In the genomic region with DNA sequence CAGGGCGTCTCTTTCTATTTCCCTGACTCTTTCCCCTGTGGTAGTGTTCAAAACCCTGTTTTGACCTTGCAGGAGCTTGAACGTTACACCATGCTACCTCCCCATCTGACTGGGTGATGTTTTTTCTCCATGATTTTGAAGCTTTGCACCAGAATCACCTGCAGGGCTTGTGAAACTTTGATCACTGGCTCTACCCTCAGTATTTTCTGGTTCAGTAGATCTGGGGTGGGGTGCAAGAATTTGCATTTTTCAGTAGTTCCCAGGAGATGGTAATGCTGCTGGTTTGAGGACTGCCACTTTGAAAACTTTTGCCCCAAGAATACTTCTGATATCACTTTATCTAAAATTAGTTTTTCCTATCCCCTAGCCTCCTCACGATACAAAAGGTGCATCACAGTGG, we compare ENCODE assay signal across 3 cellular contexts.
TF ChIP-seq lines count a peak whose summit lies in the region.

No MANE protein-coding gene starts in this region.

TF ChIP-seq in A549, 52 proteins besides CTCF, POLR2A, EP300 and RAD21 (continues in another document):
- TF ChIP-seq HOXA7 (CRISPR knock-in tag; IDR thresholded peaks at IDR 0.05) (no peak), NFE2L2 (conservative IDR thresholded peaks at IDR 0.05; ENCODE audit: low read length) (no peak), ZNF302 (CRISPR knock-in tag; IDR thresholded peaks at IDR 0.05) (no peak), RARB (CRISPR knock-in tag; IDR thresholded peaks at IDR 0.05) (no peak), CHD4 (IDR thresholded peaks at IDR 0.05; ENCODE audit: borderline replicate concordance) (no peak), KDM1A (IDR thresholded peaks at IDR 0.05; ENCODE audit: low read depth) (no peak), NR3C1 (IDR thresholded peaks at IDR 0.05) (no peak), FOSL2 (IDR thresholded peaks at IDR 0.05) (no peak), FOSL2 (CRISPR knock-in tag; IDR thresholded peaks at IDR 0.05) (no peak), KDM5A (IDR thresholded peaks at IDR 0.05) (no peak), ZFP36 (IDR thresholded peaks at IDR 0.05; ENCODE audit: borderline replicate concordance, partially characterized antibody) (no peak)
- TF ChIP-seq, protein P1, sequence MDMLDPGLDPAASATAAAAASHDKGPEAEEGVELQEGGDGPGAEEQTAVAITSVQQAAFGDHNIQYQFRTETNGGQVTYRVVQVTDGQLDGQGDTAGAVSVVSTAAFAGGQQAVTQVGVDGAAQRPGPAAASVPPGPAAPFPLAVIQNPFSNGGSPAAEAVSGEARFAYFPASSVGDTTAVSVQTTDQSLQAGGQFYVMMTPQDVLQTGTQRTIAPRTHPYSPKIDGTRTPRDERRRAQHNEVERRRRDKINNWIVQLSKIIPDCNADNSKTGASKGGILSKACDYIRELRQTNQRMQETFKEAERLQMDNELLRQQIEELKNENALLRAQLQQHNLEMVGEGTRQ (IDR thresholded peaks at IDR 0.05), result no peak
- TF ChIP-seq, protein P2, sequence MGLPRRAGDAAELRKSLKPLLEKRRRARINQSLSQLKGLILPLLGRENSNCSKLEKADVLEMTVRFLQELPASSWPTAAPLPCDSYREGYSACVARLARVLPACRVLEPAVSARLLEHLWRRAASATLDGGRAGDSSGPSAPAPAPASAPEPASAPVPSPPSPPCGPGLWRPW (IDR thresholded peaks at IDR 0.05), result no peak
- TF ChIP-seq, protein P3, sequence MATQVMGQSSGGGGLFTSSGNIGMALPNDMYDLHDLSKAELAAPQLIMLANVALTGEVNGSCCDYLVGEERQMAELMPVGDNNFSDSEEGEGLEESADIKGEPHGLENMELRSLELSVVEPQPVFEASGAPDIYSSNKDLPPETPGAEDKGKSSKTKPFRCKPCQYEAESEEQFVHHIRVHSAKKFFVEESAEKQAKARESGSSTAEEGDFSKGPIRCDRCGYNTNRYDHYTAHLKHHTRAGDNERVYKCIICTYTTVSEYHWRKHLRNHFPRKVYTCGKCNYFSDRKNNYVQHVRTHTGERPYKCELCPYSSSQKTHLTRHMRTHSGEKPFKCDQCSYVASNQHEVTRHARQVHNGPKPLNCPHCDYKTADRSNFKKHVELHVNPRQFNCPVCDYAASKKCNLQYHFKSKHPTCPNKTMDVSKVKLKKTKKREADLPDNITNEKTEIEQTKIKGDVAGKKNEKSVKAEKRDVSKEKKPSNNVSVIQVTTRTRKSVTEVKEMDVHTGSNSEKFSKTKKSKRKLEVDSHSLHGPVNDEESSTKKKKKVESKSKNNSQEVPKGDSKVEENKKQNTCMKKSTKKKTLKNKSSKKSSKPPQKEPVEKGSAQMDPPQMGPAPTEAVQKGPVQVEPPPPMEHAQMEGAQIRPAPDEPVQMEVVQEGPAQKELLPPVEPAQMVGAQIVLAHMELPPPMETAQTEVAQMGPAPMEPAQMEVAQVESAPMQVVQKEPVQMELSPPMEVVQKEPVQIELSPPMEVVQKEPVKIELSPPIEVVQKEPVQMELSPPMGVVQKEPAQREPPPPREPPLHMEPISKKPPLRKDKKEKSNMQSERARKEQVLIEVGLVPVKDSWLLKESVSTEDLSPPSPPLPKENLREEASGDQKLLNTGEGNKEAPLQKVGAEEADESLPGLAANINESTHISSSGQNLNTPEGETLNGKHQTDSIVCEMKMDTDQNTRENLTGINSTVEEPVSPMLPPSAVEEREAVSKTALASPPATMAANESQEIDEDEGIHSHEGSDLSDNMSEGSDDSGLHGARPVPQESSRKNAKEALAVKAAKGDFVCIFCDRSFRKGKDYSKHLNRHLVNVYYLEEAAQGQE (IDR thresholded peaks at IDR 0.05), result no peak
- TF ChIP-seq, protein P4, sequence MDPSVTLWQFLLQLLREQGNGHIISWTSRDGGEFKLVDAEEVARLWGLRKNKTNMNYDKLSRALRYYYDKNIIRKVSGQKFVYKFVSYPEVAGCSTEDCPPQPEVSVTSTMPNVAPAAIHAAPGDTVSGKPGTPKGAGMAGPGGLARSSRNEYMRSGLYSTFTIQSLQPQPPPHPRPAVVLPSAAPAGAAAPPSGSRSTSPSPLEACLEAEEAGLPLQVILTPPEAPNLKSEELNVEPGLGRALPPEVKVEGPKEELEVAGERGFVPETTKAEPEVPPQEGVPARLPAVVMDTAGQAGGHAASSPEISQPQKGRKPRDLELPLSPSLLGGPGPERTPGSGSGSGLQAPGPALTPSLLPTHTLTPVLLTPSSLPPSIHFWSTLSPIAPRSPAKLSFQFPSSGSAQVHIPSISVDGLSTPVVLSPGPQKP (IDR thresholded peaks at IDR 0.05; ENCODE audit: low read depth, low read length), result no peak
- TF ChIP-seq, protein P5, sequence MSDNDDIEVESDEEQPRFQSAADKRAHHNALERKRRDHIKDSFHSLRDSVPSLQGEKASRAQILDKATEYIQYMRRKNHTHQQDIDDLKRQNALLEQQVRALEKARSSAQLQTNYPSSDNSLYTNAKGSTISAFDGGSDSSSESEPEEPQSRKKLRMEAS (IDR thresholded peaks at IDR 0.05), result no peak

TF ChIP-seq in GM12878, 131 proteins besides CTCF, POLR2A, EP300 and RAD21 (continues in another document):
- TF ChIP-seq BCL11A (IDR thresholded peaks at IDR 0.05; ENCODE audit: low read depth, low read length) (no peak), NBN (IDR thresholded peaks at IDR 0.05) (no peak), HDGF (IDR thresholded peaks at IDR 0.05) (no peak), SMAD5 (IDR thresholded peaks at IDR 0.05; ENCODE audit: low read depth) (no peak), BHLHE40 (IDR thresholded peaks at IDR 0.05; ENCODE audit: borderline replicate concordance in 1 of 2, low read depth in 2 of 2, low read length in 1 of 2) (no peak), HDAC6 (IDR thresholded peaks at IDR 0.05; ENCODE audit: unreplicated experiment) (no peak), MYC (IDR thresholded peaks at IDR 0.05; ENCODE audit: insufficient read depth, insufficient read length, insufficient replicate concordance, low read length, severe bottlenecking) (no peak), ESRRA (IDR thresholded peaks at IDR 0.05; ENCODE audit: low read length) (no peak), CREM (IDR thresholded peaks at IDR 0.05; ENCODE audit: low read depth) (no peak), TBL1XR1 (IDR thresholded peaks at IDR 0.05; ENCODE audit: low read depth, low read length) (no peak)
- TF ChIP-seq, protein P6, sequence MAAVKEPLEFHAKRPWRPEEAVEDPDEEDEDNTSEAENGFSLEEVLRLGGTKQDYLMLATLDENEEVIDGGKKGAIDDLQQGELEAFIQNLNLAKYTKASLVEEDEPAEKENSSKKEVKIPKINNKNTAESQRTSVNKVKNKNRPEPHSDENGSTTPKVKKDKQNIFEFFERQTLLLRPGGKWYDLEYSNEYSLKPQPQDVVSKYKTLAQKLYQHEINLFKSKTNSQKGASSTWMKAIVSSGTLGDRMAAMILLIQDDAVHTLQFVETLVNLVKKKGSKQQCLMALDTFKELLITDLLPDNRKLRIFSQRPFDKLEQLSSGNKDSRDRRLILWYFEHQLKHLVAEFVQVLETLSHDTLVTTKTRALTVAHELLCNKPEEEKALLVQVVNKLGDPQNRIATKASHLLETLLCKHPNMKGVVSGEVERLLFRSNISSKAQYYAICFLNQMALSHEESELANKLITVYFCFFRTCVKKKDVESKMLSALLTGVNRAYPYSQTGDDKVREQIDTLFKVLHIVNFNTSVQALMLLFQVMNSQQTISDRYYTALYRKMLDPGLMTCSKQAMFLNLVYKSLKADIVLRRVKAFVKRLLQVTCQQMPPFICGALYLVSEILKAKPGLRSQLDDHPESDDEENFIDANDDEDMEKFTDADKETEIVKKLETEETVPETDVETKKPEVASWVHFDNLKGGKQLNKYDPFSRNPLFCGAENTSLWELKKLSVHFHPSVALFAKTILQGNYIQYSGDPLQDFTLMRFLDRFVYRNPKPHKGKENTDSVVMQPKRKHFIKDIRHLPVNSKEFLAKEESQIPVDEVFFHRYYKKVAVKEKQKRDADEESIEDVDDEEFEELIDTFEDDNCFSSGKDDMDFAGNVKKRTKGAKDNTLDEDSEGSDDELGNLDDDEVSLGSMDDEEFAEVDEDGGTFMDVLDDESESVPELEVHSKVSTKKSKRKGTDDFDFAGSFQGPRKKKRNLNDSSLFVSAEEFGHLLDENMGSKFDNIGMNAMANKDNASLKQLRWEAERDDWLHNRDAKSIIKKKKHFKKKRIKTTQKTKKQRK (IDR thresholded peaks at IDR 0.05; ENCODE audit: low read depth, low read length), result no peak
- TF ChIP-seq, protein P7, sequence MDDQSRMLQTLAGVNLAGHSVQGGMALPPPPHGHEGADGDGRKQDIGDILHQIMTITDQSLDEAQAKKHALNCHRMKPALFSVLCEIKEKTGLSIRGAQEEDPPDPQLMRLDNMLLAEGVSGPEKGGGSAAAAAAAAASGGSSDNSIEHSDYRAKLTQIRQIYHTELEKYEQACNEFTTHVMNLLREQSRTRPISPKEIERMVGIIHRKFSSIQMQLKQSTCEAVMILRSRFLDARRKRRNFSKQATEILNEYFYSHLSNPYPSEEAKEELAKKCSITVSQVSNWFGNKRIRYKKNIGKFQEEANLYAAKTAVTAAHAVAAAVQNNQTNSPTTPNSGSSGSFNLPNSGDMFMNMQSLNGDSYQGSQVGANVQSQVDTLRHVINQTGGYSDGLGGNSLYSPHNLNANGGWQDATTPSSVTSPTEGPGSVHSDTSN (IDR thresholded peaks at IDR 0.05; ENCODE audit: insufficient replicate concordance, low read depth, low read length), result no peak

TF ChIP-seq in HepG2, 621 proteins besides CTCF, POLR2A, EP300 and RAD21:
- TF ChIP-seq, protein P8, sequence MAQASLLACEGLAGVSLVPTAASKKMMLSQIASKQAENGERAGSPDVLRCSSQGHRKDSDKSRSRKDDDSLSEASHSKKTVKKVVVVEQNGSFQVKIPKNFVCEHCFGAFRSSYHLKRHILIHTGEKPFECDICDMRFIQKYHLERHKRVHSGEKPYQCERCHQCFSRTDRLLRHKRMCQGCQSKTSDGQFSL (CRISPR knock-in tag; IDR thresholded peaks at IDR 0.05), result no peak
- TF ChIP-seq ZNF549 (CRISPR knock-in tag; IDR thresholded peaks at IDR 0.05) (no peak), ZNF781 (CRISPR knock-in tag; IDR thresholded peaks at IDR 0.05; ENCODE audit: borderline replicate concordance, not compliant biosample characterization) (no peak), PHF21A (CRISPR knock-in tag; IDR thresholded peaks at IDR 0.05) (no peak), TOPORS (CRISPR knock-in tag; IDR thresholded peaks at IDR 0.05) (no peak), ZNF788 (CRISPR knock-in tag; IDR thresholded peaks at IDR 0.05; ENCODE audit: borderline replicate concordance) (no peak), ZNF253 (CRISPR knock-in tag; IDR thresholded peaks at IDR 0.05; ENCODE audit: borderline replicate concordance) (no peak)
- TF ChIP-seq, protein P9, sequence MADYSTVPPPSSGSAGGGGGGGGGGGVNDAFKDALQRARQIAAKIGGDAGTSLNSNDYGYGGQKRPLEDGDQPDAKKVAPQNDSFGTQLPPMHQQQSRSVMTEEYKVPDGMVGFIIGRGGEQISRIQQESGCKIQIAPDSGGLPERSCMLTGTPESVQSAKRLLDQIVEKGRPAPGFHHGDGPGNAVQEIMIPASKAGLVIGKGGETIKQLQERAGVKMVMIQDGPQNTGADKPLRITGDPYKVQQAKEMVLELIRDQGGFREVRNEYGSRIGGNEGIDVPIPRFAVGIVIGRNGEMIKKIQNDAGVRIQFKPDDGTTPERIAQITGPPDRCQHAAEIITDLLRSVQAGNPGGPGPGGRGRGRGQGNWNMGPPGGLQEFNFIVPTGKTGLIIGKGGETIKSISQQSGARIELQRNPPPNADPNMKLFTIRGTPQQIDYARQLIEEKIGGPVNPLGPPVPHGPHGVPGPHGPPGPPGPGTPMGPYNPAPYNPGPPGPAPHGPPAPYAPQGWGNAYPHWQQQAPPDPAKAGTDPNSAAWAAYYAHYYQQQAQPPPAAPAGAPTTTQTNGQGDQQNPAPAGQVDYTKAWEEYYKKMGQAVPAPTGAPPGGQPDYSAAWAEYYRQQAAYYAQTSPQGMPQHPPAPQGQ (CRISPR knock-in tag; IDR thresholded peaks at IDR 0.05; ENCODE audit: borderline replicate concordance), result no peak
- TF ChIP-seq, protein P10, sequence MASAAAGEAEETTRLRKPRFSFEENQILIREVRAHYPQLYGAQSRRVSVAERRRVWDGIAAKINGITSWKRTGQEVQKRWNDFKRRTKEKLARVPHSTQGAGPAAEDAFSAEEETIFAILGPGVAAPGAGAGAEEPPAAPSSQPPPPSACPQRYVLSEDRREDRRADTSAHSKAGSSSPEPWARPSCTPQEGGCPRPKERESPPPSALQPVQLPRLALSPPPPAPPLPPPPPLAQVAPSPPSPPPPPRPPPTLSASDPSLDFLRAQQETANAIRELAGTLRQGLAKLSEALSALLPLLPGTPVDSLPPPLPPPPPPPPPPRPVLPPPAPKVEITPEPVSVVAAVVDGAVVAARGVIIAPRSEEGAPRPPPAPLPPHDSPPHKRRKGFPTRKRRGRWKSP (CRISPR knock-in tag; IDR thresholded peaks at IDR 0.05), result no peak
- TF ChIP-seq, protein P11, sequence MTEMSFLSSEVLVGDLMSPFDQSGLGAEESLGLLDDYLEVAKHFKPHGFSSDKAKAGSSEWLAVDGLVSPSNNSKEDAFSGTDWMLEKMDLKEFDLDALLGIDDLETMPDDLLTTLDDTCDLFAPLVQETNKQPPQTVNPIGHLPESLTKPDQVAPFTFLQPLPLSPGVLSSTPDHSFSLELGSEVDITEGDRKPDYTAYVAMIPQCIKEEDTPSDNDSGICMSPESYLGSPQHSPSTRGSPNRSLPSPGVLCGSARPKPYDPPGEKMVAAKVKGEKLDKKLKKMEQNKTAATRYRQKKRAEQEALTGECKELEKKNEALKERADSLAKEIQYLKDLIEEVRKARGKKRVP (CRISPR knock-in tag; IDR thresholded peaks at IDR 0.05), result no peak
